ENCODE assay signal across 20 cellular contexts in the genomic region with DNA sequence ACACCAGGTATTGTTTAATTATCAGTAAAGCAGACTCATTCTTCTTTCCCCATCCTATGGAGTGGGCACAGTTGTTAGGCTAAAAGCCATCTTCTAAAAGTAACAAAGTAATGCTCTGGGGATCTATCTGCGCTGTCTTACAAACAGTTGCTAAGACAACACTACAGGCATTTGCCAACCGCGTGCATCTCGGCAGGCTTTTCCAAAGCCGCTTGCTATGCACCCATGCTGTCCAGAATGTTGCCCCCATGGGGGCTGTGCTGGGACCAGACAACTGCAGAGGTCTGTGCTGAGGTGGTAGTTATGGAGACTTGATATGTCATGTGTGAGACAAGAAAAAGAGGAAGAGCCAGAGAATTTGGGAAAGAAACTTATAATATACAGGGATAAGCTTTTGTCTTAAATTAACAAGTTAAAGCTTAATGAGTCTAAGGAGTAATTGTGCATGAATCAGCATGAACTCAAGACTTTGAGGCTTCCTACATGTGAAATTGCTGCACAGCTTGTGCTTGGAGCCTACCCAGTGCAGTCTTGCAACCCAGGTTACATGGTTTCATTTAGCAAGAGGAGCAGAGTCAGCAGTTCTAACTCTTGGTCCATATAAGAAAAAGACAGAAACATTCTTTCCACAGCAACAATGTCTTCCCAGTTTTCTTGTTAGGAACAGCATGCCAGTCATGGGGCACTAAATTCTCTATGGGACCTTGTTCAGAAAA. TPM values are rescaled to one million over a fixed set of nuclear protein-coding genes. Genes with fewer than 3 reads are reported as not detected.
DNase-seq lines count a peak whose midpoint lies in the region; ATAC-seq and TF ChIP-seq lines count a peak whose summit lies in the region.
"Had no signal": no experiment of that assay in that cellular context is flagged by ENCODE, and none has a peak within 500 bp of the region (broad histone marks: within the 10 kb centered on the region; RNA-seq: fewer than 3 reads in every experiment).

No MANE protein-coding gene starts in this region.

- no peak overlapping the region for H2AFZ ChIP-seq in neural cell (ENCODE audit: low read depth, low read length)

- no peaks in the 10 kb centered on the region for H3K4me1 Mint-ChIP-seq in activated T-cell treated with anti-CD3 and anti-CD28 coated beads, Interleukin-2, amount 50 U/mL, for 72 hours (ENCODE audit: low read depth)

- H3K36me3 Mint-ChIP-seq in activated T-cell treated with anti-CD3 and anti-CD28 coated beads, Interleukin-2, amount 50 U/mL, for 72 hours (ENCODE audit: insufficient read depth in 2 of 2): peaks cover 1 to 6% of the 10 kb centered on the region in 2 donors

- no peaks in the 10 kb centered on the region for H3K36me3 ChIP-seq in neural cell (ENCODE audit: insufficient read depth, low read length)

- no peak overlapping the region for H3K4me2 ChIP-seq in neural cell (ENCODE audit: low read length)

- no peak for ATAC-seq in activated T-cell treated with anti-CD3 and anti-CD28 coated beads, Interleukin-2, amount 50 U/mL, for 72 hours (replicated peaks in 1 of 2)
- no peak for ATAC-seq in HG03045 (IDR thresholded peaks at IDR 0.05; ENCODE audit: unreplicated experiment)
- ATAC-seq: GM12878, HCT116, HepG2 had no signal

- H3K27ac ChIP-seq in caudate nucleus (ENCODE audit: low read depth, low read length): peak overlapping the region; percentile 26
- peak overlapping the region; percentile 88 for H3K27ac ChIP-seq in neural cell (ENCODE audit: low read length)
- H3K27ac ChIP-seq: C4-2B had no signal

- H3K4me3 Mint-ChIP-seq in activated T-cell treated with anti-CD3 and anti-CD28 coated beads, Interleukin-2, amount 50 U/mL, for 72 hours: no peak overlapping the region
- H3K4me3 Mint-ChIP-seq: CD4-positive, alpha-beta T cell; IgD-negative memory B cell had no signal

- H3K79me2 ChIP-seq in neural cell (replicated peaks; ENCODE audit: insufficient read depth, low read length): no peaks in the 10 kb centered on the region

- DNase-seq in activated T-cell treated with anti-CD3 and anti-CD28 coated beads, Interleukin-2, amount 50 U/mL, for 72 hours: no peak
- no peak for DNase-seq in activated T-cell treated with anti-CD3 and anti-CD28 coated beads, Interleukin-2, amount 50 U/mL, for 48 hours
- DNase-seq in caudate nucleus (lab: John Stamatoyannopoulos, UW) (peak in 6 of 61 donors; percentile 3 to 69 (median 27)), AG08396 (ENCODE audit: low spot score) (no peak)
- DNase-seq in stimulated activated CD4-positive, alpha-beta T cell treated with anti-CD3 and anti-CD28 coated beads, Interleukin-4, amount 100 ng/mL, for 1 hour: no peak
- DNase-seq: 8988T; Caco-2; CD4-positive, alpha-beta T cell; DMS79; GF-D8; GOT3; H7 had no signal

- H3K27me3 ChIP-seq in neural cell (ENCODE audit: insufficient read depth, low read depth, low read length): no peaks in the 10 kb centered on the region

- no peaks in the 10 kb centered on the region for H3F3A ChIP-seq in neural cell (ENCODE audit: insufficient read depth, low read length, poor library complexity, severe bottlenecking)

- TF ChIP-seq EP300 in neural cell (conservative IDR thresholded peaks at IDR 0.05; ENCODE audit: poor library complexity, severe bottlenecking): no peak

- TF ChIP-seq RAD21 in neural cell (conservative IDR thresholded peaks at IDR 0.05): no peak

- no peak overlapping the region for H3K4me3 ChIP-seq in neural cell (ENCODE audit: low read length)
- H3K4me3 ChIP-seq: GM12878 had no signal

- H3K27ac Mint-ChIP-seq in activated T-cell treated with anti-CD3 and anti-CD28 coated beads, Interleukin-2, amount 50 U/mL, for 72 hours: peak overlapping the region; percentile 3
- H3K27ac Mint-ChIP-seq: CD4-positive, alpha-beta T cell; IgD-negative memory B cell had no signal

- no peaks in the 10 kb centered on the region for H3K9me3 ChIP-seq in neural cell (ENCODE audit: low read length)

- no peak for TF ChIP-seq CTCF in neural cell (IDR thresholded peaks at IDR 0.05; ENCODE audit: poor library complexity, severe bottlenecking)

- H3K9me3 Mint-ChIP-seq in activated T-cell treated with anti-CD3 and anti-CD28 coated beads, Interleukin-2, amount 50 U/mL, for 72 hours: peaks cover 0 to 5% of the 10 kb centered on the region in 2 donors

- H3K27me3 Mint-ChIP-seq in activated T-cell treated with anti-CD3 and anti-CD28 coated beads, Interleukin-2, amount 50 U/mL, for 72 hours (ENCODE audit: low read depth): peaks cover 15% of the 10 kb centered on the region

- H4K20me1 ChIP-seq in neural cell (ENCODE audit: insufficient read depth): no peaks in the 10 kb centered on the region

- no peaks in the 10 kb centered on the region for H3K9me2 ChIP-seq in neural cell (ENCODE audit: insufficient read depth, low read length)

- peak overlapping the region; percentile 56 for H3K9ac ChIP-seq in neural cell (ENCODE audit: low read length)

TF ChIP-seq in neural cell, 6 proteins besides CTCF, POLR2A, EP300 and RAD21:
- TF ChIP-seq TAF1 (IDR thresholded peaks at IDR 0.05; ENCODE audit: low read depth) (no peak), POLR2AphosphoS5 (IDR thresholded peaks at IDR 0.05) (no peak), MXI1 (conservative IDR thresholded peaks at IDR 0.05; ENCODE audit: poor library complexity, severe bottlenecking) (no peak)

RNA-seq across cellular contexts. Expression of gene DCLK3, which starts 38.9 kb away (rescaled TPM):
- under 1 TPM in 1 of 2 donors, not detected in 1; 0.05 TPM for total RNA-seq in activated T-cell treated with anti-CD3 and anti-CD28 coated beads, Interleukin-2, amount 50 U/mL, for 72 hours
- polyA plus RNA-seq in neural cell: 0.84 and 1.5 TPM in 2 replicates
- 3.4 TPM in 2 replicates for polyA minus RNA-seq in neural cell
- total RNA-seq: Caco-2; CD4-positive, alpha-beta T cell; GM12878; HepG2 had no signal
- polyA plus RNA-seq: BJ, GM12878, HepG2, IgD-negative memory B cell had no signal
